Comparison of ENCODE assay signal across 1 cellular context in genomic region chr19:1234670-1235380, GRCh38.
TF ChIP-seq lines count a peak whose summit lies in the region.

No MANE protein-coding gene starts in this region.

TF ChIP-seq in IMR-90, 13 proteins besides CTCF, POLR2A, EP300 and RAD21 (continued from another document):
- no peak for TF ChIP-seq MAFK (IDR thresholded peaks at IDR 0.05; ENCODE audit: low read depth, low read length)
- no peak for TF ChIP-seq NFE2L2 (IDR thresholded peaks at IDR 0.05; ENCODE audit: low read depth, low read length)
- no peak for TF ChIP-seq MAZ (IDR thresholded peaks at IDR 0.05; ENCODE audit: borderline replicate concordance, low read depth, low read length)
- TF ChIP-seq CHD1 (IDR thresholded peaks at IDR 0.05; ENCODE audit: low read depth, low read length) = no peak
- TF ChIP-seq RFX5 (IDR thresholded peaks at IDR 0.05; ENCODE audit: low read depth, low read length) = no peak
- no peak for TF ChIP-seq RCOR1 (IDR thresholded peaks at IDR 0.05; ENCODE audit: insufficient replicate concordance, low read length)
- TF ChIP-seq SMC3 (IDR thresholded peaks at IDR 0.05; ENCODE audit: low read depth, low read length) = no peak
